ENCODE assay signal across 1 cellular context in genomic region chrX:130902783-130903613, GRCh38.
A peak's percentile ranks its signal among the peaks of the same experiment; 100 is the strongest.
TF ChIP-seq lines count a peak whose summit lies in the region.

A gene with protein sequence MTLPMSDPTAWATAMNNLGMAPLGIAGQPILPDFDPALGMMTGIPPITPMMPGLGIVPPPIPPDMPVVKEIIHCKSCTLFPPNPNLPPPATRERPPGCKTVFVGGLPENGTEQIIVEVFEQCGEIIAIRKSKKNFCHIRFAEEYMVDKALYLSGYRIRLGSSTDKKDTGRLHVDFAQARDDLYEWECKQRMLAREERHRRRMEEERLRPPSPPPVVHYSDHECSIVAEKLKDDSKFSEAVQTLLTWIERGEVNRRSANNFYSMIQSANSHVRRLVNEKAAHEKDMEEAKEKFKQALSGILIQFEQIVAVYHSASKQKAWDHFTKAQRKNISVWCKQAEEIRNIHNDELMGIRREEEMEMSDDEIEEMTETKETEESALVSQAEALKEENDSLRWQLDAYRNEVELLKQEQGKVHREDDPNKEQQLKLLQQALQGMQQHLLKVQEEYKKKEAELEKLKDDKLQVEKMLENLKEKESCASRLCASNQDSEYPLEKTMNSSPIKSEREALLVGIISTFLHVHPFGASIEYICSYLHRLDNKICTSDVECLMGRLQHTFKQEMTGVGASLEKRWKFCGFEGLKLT (minus strand): TSS chrX:130903209. CDS start chrX:130703216, 199,993 bp downstream.

TF ChIP-seq in HepG2, 621 proteins besides CTCF, POLR2A, EP300 and RAD21 (continued from another document and continues in another):
- TF ChIP-seq, protein P1, sequence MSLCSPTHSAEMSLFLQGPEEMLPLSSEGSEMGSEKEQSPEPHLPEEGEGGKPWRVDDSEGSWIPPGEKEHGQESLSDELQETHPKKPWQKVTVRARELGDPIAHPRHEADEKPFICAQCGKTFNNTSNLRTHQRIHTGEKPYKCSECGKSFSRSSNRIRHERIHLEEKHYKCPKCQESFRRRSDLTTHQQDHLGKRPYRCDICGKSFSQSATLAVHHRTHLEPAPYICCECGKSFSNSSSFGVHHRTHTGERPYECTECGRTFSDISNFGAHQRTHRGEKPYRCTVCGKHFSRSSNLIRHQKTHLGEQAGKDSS (CRISPR knock-in tag; IDR thresholded peaks at IDR 0.05; ENCODE audit: borderline replicate concordance, low read depth), result no peak
- TF ChIP-seq NPAS2 (CRISPR knock-in tag; IDR thresholded peaks at IDR 0.05; ENCODE audit: borderline replicate concordance) (no peak), SMARCE1 (IDR thresholded peaks at IDR 0.05; ENCODE audit: borderline replicate concordance) (no peak), ZNF234 (CRISPR knock-in tag; conservative IDR thresholded peaks at IDR 0.05) (no peak), NR2F2 (IDR thresholded peaks at IDR 0.05; ENCODE audit: borderline replicate concordance, low read depth) (no peak), ZNF678 (CRISPR knock-in tag; IDR thresholded peaks at IDR 0.05) (no peak), SKI (IDR thresholded peaks at IDR 0.05; ENCODE audit: partially characterized antibody) (peak; percentile 38), ZNF282 (IDR thresholded peaks at IDR 0.05; ENCODE audit: partially characterized antibody) (no peak), ATF7 (IDR thresholded peaks at IDR 0.05) (no peak), ATF7 (CRISPR knock-in tag; IDR thresholded peaks at IDR 0.05) (no peak), ZNF263 (CRISPR knock-in tag; IDR thresholded peaks at IDR 0.05) (peak; percentile 58; the same call in 1 of the 2 replicates), HCFC1 (IDR thresholded peaks at IDR 0.05; ENCODE audit: low read depth, low read length) (peak; percentile 82), CCAR2 (optimal IDR thresholded peaks at IDR 0.05; ENCODE audit: low read depth, low read length) (no peak), MXI1 (IDR thresholded peaks at IDR 0.05; ENCODE audit: borderline replicate concordance, low read depth, low read length) (0 out of 3 replicates have a peak, but pooled peaks have one; percentile 50), PBX2 (CRISPR knock-in tag; IDR thresholded peaks at IDR 0.05) (no peak), ZBTB7B (CRISPR knock-in tag; IDR thresholded peaks at IDR 0.05) (no peak), HOXA7 (CRISPR knock-in tag; IDR thresholded peaks at IDR 0.05) (no peak), ZNF264 (CRISPR knock-in tag; IDR thresholded peaks at IDR 0.05) (no peak), TGIF2 (CRISPR knock-in tag; IDR thresholded peaks at IDR 0.05) (no peak), ZNF766 (CRISPR knock-in tag; IDR thresholded peaks at IDR 0.05; ENCODE audit: borderline replicate concordance) (no peak), RELA (CRISPR knock-in tag; IDR thresholded peaks at IDR 0.05) (no peak), KMT2A (CRISPR knock-in tag; IDR thresholded peaks at IDR 0.05) (no peak), MXD4 (CRISPR knock-in tag; IDR thresholded peaks at IDR 0.05) (no peak), ZZZ3 (CRISPR knock-in tag; IDR thresholded peaks at IDR 0.05; ENCODE audit: borderline replicate concordance) (no peak), JUNB (CRISPR knock-in tag; IDR thresholded peaks at IDR 0.05; ENCODE audit: borderline replicate concordance) (no peak), PAX8 (CRISPR knock-in tag; IDR thresholded peaks at IDR 0.05; ENCODE audit: borderline replicate concordance) (no peak), BRD4 (CRISPR knock-in tag; IDR thresholded peaks at IDR 0.05) (no peak), MAFF (IDR thresholded peaks at IDR 0.05; ENCODE audit: low read depth, low read length) (no peak), SOX6 (IDR thresholded peaks at IDR 0.05) (no peak), SOX6 (CRISPR knock-in tag; IDR thresholded peaks at IDR 0.05) (no peak), CBX2 (IDR thresholded peaks at IDR 0.05; ENCODE audit: low read depth, low read length) (no peak), CBX2 (CRISPR knock-in tag; IDR thresholded peaks at IDR 0.05; ENCODE audit: low read depth) (no peak), ZNF274 (CRISPR knock-in tag; IDR thresholded peaks at IDR 0.05) (no peak), ZNF343 (CRISPR knock-in tag; IDR thresholded peaks at IDR 0.05) (0 out of 2 replicates have a peak, but pooled peaks have one; percentile 29), ZFY (CRISPR knock-in tag; IDR thresholded peaks at IDR 0.05) (peak; percentile 99), DNMT1 (CRISPR knock-in tag; IDR thresholded peaks at IDR 0.05) (no peak), ISL2 (CRISPR knock-in tag; IDR thresholded peaks at IDR 0.05) (no peak), HNF4A (CRISPR knock-in tag; IDR thresholded peaks at IDR 0.05) (no peak; the same call in 1 of the 2 replicates), GTF2F1 (IDR thresholded peaks at IDR 0.05; ENCODE audit: low read length) (no peak), RFX3 (CRISPR knock-in tag; IDR thresholded peaks at IDR 0.05) (no peak), IKZF1 (IDR thresholded peaks at IDR 0.05) (no peak), ZBTB49 (CRISPR knock-in tag; IDR thresholded peaks at IDR 0.05; ENCODE audit: borderline replicate concordance) (no peak), SMARCC2 (IDR thresholded peaks at IDR 0.05) (no peak), BCL6 (CRISPR knock-in tag; IDR thresholded peaks at IDR 0.05) (no peak), ELF3 (CRISPR knock-in tag; IDR thresholded peaks at IDR 0.05) (0 out of 2 replicates have a peak, but pooled peaks have one; percentile 31), ZNF251 (CRISPR knock-in tag; IDR thresholded peaks at IDR 0.05) (no peak), NFE2 (CRISPR knock-in tag; IDR thresholded peaks at IDR 0.05) (no peak), TARDBP (CRISPR knock-in tag; IDR thresholded peaks at IDR 0.05) (peak; percentile 36; the same call in 1 of the 2 replicates), KAT8 (CRISPR knock-in tag; IDR thresholded peaks at IDR 0.05) (peak; percentile 88), MXD3 (CRISPR knock-in tag; IDR thresholded peaks at IDR 0.05) (peak; percentile 56; the same call in 1 of the 2 replicates), ZNF775 (CRISPR knock-in tag; IDR thresholded peaks at IDR 0.05; ENCODE audit: borderline replicate concordance) (no peak), ZNF414 (CRISPR knock-in tag; IDR thresholded peaks at IDR 0.05) (no peak), FOXK2 (IDR thresholded peaks at IDR 0.05) (peak; percentile 78), SIN3A (IDR thresholded peaks at IDR 0.05; ENCODE audit: borderline replicate concordance, low read depth, low read length) (peak; percentile 10; the same call in 1 of the 2 replicates), MNT (IDR thresholded peaks at IDR 0.05) (no peak), ZNF12 (CRISPR knock-in tag; IDR thresholded peaks at IDR 0.05) (no peak), RFX5 (IDR thresholded peaks at IDR 0.05; ENCODE audit: low read depth, low read length) (no peak)
- TF ChIP-seq, protein P2, sequence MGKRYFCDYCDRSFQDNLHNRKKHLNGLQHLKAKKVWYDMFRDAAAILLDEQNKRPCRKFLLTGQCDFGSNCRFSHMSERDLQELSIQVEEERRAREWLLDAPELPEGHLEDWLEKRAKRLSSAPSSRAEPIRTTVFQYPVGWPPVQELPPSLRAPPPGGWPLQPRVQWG (CRISPR knock-in tag; IDR thresholded peaks at IDR 0.05; ENCODE audit: borderline replicate concordance, low read depth), result no peak
- TF ChIP-seq, protein P3, sequence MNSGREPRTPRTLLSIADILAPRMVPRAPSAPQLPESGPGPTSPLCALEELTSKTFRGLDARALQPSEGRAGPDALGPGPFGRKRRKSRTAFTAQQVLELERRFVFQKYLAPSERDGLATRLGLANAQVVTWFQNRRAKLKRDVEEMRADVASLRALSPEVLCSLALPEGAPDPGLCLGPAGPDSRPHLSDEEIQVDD (CRISPR knock-in tag; IDR thresholded peaks at IDR 0.05; ENCODE audit: borderline replicate concordance), result no peak
- TF ChIP-seq, protein P4, sequence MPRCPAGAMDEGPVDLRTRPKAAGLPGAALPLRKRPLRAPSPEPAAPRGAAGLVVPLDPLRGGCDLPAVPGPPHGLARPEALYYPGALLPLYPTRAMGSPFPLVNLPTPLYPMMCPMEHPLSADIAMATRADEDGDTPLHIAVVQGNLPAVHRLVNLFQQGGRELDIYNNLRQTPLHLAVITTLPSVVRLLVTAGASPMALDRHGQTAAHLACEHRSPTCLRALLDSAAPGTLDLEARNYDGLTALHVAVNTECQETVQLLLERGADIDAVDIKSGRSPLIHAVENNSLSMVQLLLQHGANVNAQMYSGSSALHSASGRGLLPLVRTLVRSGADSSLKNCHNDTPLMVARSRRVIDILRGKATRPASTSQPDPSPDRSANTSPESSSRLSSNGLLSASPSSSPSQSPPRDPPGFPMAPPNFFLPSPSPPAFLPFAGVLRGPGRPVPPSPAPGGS (CRISPR knock-in tag; IDR thresholded peaks at IDR 0.05), result no peak
- TF ChIP-seq, protein P5, sequence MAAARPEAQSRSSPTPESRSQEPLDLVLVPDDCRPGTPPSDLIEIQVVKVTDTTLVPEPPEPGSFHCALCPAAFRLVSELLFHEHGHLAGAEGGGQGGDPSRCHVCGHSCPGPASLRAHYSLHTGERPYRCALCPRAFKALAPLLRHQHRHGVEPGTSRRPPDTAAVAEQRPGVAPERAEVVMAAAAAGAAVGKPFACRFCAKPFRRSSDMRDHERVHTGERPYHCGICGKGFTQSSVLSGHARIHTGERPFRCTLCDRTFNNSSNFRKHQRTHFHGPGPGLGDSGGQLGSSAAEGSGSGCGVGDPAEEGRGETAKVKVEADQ (CRISPR knock-in tag; IDR thresholded peaks at IDR 0.05; ENCODE audit: borderline replicate concordance), result no peak
- TF ChIP-seq, protein P6, sequence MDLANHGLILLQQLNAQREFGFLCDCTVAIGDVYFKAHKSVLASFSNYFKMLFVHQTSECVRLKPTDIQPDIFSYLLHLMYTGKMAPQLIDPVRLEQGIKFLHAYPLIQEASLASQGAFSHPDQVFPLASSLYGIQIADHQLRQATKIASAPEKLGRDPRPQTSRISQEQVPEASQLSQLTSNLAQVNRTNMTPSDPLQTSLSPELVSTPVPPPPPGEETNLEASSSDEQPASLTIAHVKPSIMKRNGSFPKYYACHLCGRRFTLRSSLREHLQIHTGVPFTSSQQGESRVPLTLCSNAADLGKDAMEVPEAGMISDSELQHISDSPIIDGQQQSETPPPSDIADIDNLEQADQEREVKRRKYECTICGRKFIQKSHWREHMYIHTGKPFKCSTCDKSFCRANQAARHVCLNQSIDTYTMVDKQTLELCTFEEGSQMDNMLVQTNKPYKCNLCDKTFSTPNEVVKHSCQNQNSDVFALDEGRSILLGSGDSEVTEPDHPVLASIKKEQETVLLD (CRISPR knock-in tag; IDR thresholded peaks at IDR 0.05; ENCODE audit: low read depth), result no peak
- TF ChIP-seq, protein P7, sequence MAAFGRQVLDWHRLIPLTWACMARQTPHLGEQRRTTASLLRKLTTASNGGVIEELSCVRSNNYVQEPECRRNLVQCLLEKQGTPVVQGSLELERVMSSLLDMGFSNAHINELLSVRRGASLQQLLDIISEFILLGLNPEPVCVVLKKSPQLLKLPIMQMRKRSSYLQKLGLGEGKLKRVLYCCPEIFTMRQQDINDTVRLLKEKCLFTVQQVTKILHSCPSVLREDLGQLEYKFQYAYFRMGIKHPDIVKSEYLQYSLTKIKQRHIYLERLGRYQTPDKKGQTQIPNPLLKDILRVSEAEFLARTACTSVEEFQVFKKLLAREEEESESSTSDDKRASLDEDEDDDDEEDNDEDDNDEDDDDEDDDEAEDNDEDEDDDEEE (CRISPR knock-in tag; IDR thresholded peaks at IDR 0.05), result no peak
